ENCODE assay signal across 21 cellular contexts in genomic region chr7:93390660-93391059, GRCh38.
"Had no signal": no experiment of that assay in that cellular context is flagged by ENCODE, and none has a peak within 500 bp of the region (broad histone marks: within the 10 kb centered on the region; RNA-seq: fewer than 3 reads in every experiment).

No MANE protein-coding gene starts in this region.

- DNase-seq: Kasumi-1, MM.1S, MV-4-11, NCI-H1048, NCI-H1105, NCI-H1417, NCI-H1436 treated with DMSO at 0.1 percent for 48 hours, NCI-H1694, NCI-H187 treated with DMSO at 0.1 percent for 48 hours, NCI-H2029 treated with DMSO at 0.1 percent for 48 hours, NCI-H2227 treated with DMSO at 0.1 percent for 48 hours, NCI-H524, NCI-H526 treated with DMSO at 0.1 percent for 48 hours, NCI-H748 treated with DMSO at 0.1 percent for 48 hours, SHP77, SK-N-SH, SW 1271 had no signal

- H3K4me3 Mint-ChIP-seq: IgD-negative memory B cell had no signal

- H3K9me3 Mint-ChIP-seq: IgD-negative memory B cell had no signal

- H3K27me3 Mint-ChIP-seq: IgD-negative memory B cell had no signal

- H3K36me3 Mint-ChIP-seq: IgD-negative memory B cell had no signal

- H3K4me2 ChIP-seq: KMS-11, SK-N-SH had no signal

- H3K27ac Mint-ChIP-seq: IgD-negative memory B cell had no signal

- H3K9me3 ChIP-seq: SK-N-SH had no signal

- H3K4me3 ChIP-seq: K562 had no signal

- H3K27ac ChIP-seq: KMS-11, RWPE1 had no signal

- ATAC-seq: K562 had no signal

- H3K9ac ChIP-seq: KMS-11, SK-N-SH had no signal
